Comparison of ENCODE assay signal across 8 cellular contexts in genomic region chr4:83013420-83013867, GRCh38.
DNase-seq lines count a peak whose midpoint lies in the region; ATAC-seq and TF ChIP-seq lines count a peak whose summit lies in the region.

No MANE protein-coding gene starts in this region.

- peak overlapping the region; percentile 82 for H3K9ac ChIP-seq in SK-N-MC (ENCODE audit: insufficient read length)

- ATAC-seq in GM21526 (IDR thresholded peaks at IDR 0.05; ENCODE audit: low FRiP score, unreplicated experiment) = no peak
- ATAC-seq in GM19397 (IDR thresholded peaks at IDR 0.05; ENCODE audit: unreplicated experiment) = no peak
- ATAC-seq in HG02973 (IDR thresholded peaks at IDR 0.05; ENCODE audit: unreplicated experiment) = no peak

- TF ChIP-seq CTCF in fibroblast of pulmonary artery (IDR thresholded peaks at IDR 0.05; ENCODE audit: low read length, missing control alignments) = no peak
- TF ChIP-seq CTCF in retinal pigment epithelial cell (conservative IDR thresholded peaks at IDR 0.05; ENCODE audit: low read depth, low read length) = no peak

- no peaks in the 10 kb centered on the region for H3K9me3 ChIP-seq in SK-N-MC (ENCODE audit: low read depth, low read length)

- peak; percentile 2 to 15 for DNase-seq in SHP77 (lab: John Stamatoyannopoulos, UW)
- DNase-seq in SHP77 treated with DMSO at 0.1 percent for 48 hours (lab: John Stamatoyannopoulos, UW) = no peak
- no peak for DNase-seq in SK-N-MC (ENCODE audit: low read depth, low spot score)
- no peak for DNase-seq in fibroblast of pulmonary artery (ENCODE audit: low read depth)
- no peak for DNase-seq in retinal pigment epithelial cell (ENCODE audit: low read depth)

- H3K27ac ChIP-seq in SK-N-MC = peak overlapping the region; percentile 84

- H3K4me3 ChIP-seq in SK-N-MC = peak overlapping the region; percentile 92
- peak overlapping the region; percentile 78 for H3K4me3 ChIP-seq in fibroblast of pulmonary artery (replicated peaks; ENCODE audit: low read depth, low read length)
- H3K4me3 ChIP-seq in retinal pigment epithelial cell (ENCODE audit: low read length) = peak overlapping the region; percentile 85

- H3K36me3 ChIP-seq in SK-N-MC (ENCODE audit: insufficient read depth, low read length) = no peaks in the 10 kb centered on the region

Comparison
In these comparisons a context has a peak if more than half of its experiments do, and no peak if none do; other contexts are left out.
1. DNase-seq: peak in SHP77 (2 of 2); none in SHP77 treated with DMSO at 0.1 percent for 48 hours (single experiment), SK-N-MC (single experiment), fibroblast of pulmonary artery (single experiment) and retinal pigment epithelial cell (single experiment).
2. Peak in every context shown above with its lines, with median percentiles within 50 percentile points of each other: H3K4me3 ChIP-seq.